Comparison of ENCODE assay signal across 11 cellular contexts in genomic region chr14:50529288-50530179, GRCh38. TPM values are rescaled to one million over a fixed set of nuclear protein-coding genes. Genes with fewer than 3 reads are reported as not detected.
DNase-seq lines count a peak whose midpoint lies in the region; ATAC-seq and TF ChIP-seq lines count a peak whose summit lies in the region.
"Had no signal": no experiment of that assay in that cellular context is flagged by ENCODE, and none has a peak within 500 bp of the region (broad histone marks: within the 10 kb centered on the region; RNA-seq: fewer than 3 reads in every experiment).

No MANE protein-coding gene starts in this region.

- H3K27ac Mint-ChIP-seq in T-helper 17 cell: peak overlapping the region; percentile 86
- H3K27ac Mint-ChIP-seq: activated CD4-positive, alpha-beta memory T cell treated with anti-CD3 and anti-CD28 coated beads, Interleukin-2, amount 10 ng/mL, durations not matched to agents 7 days and 5 days had no signal

- intact Hi-C loops in sigmoid colon (cut with DNase I): loop anchor here (5.0 to 10.0 kb wide), 3 partner anchors 297 to 675 kb away; partner anchors contain the start of genes NEMF, SOS2 and VCPKMT

- TF ChIP-seq CTCF in sigmoid colon (IDR thresholded peaks at IDR 0.05) (no peak), GM13977 (IDR thresholded peaks at IDR 0.05; ENCODE audit: extremely low read depth, insufficient read depth, missing control alignments) (no peak)

- TF ChIP-seq EP300 in sigmoid colon (IDR thresholded peaks at IDR 0.05): no peak

- no peak for TF ChIP-seq POLR2A in erythroblast (IDR thresholded peaks at IDR 0.05; ENCODE audit: low read length)
- TF ChIP-seq POLR2A in sigmoid colon (IDR thresholded peaks at IDR 0.05): no peak

- ATAC-seq in T-helper 17 cell (no peak), GM21515 (IDR thresholded peaks at IDR 0.05; ENCODE audit: unreplicated experiment) (no peak), HG03159 (IDR thresholded peaks at IDR 0.05; ENCODE audit: unreplicated experiment) (no peak)

- H4K20me1 ChIP-seq in GM23248 (ENCODE audit: insufficient read depth): peaks cover 15% of the 10 kb centered on the region

- H3K27ac ChIP-seq in GM23248: peak overlapping the region; percentile 86
- peak overlapping the region in 3 of 4 donors; percentile 4 to 98 (median 96) for H3K27ac ChIP-seq in sigmoid colon

- peak overlapping the region; percentile 74 for H3K4me3 Mint-ChIP-seq in T-helper 17 cell
- H3K4me3 Mint-ChIP-seq: activated CD4-positive, alpha-beta memory T cell treated with anti-CD3 and anti-CD28 coated beads, Interleukin-2, amount 10 ng/mL, durations not matched to agents 7 days and 5 days had no signal

- WGBS in GM23248 (ENCODE audit: low coverage in 1 of 2, low lambda C conversion rate in 2 of 2, missing lambda C conversion rate in 2 of 2), 2 experiments: 36 to 42% methylated on average over 6 of the region's 6 CpGs
- WGBS in sigmoid colon, 2 donors: 73 to 74% methylated on average over 6 of the region's 6 CpGs

- DNase-seq in GM23248 (peak; percentile 61), T-helper 17 cell (no peak), erythroblast (lab: John Stamatoyannopoulos, UW) (peak; percentile 63 to 72), sigmoid colon (no peak), GM13977 (ENCODE audit: low spot score) (no peak), G401 (ENCODE audit: low spot score) (no peak)
- DNase-seq: activated CD4-positive, alpha-beta memory T cell treated with anti-CD3 and anti-CD28 coated beads, Interleukin-2, amount 10 ng/mL, durations not matched to agents 7 days and 5 days; foreskin melanocyte; NCI-H345 had no signal

- no peak overlapping the region for H2AFZ ChIP-seq in GM23248

- H3K4me1 Mint-ChIP-seq in T-helper 17 cell: peaks cover 54% of the 10 kb centered on the region

- H3K4me2 ChIP-seq in GM23248 (ENCODE audit: unreplicated experiment): peak overlapping the region; percentile 97

- peaks cover 40% of the 10 kb centered on the region for H3F3A ChIP-seq in GM23248 (ENCODE audit: insufficient read depth)

- H3K36me3 Mint-ChIP-seq in T-helper 17 cell (ENCODE audit: low read depth): peaks cover under 1% of the 10 kb centered on the region

- peaks cover 77% of the 10 kb centered on the region for H3K79me2 ChIP-seq in GM23248 (ENCODE audit: insufficient read depth)

- H3K36me3 ChIP-seq in GM23248 (ENCODE audit: low read depth) (0 out of 2 replicates have a peak, but pooled peaks cover 3% of the 10 kb centered on the region), sigmoid colon (no peaks in the 10 kb centered on the region)

- no peaks in the 10 kb centered on the region for H3K27me3 Mint-ChIP-seq in T-helper 17 cell

- H3K4me1 ChIP-seq in GM23248 (ENCODE audit: insufficient read depth) (peaks cover 52% of the 10 kb centered on the region), sigmoid colon (peaks cover 0 to 65% (median 48%) of the 10 kb centered on the region in 4 donors)

- peak overlapping the region; percentile 97 for H3K9ac ChIP-seq in GM23248

- H3K4me3 ChIP-seq in GM23248: peak overlapping the region; percentile 94
- peak overlapping the region in 2 of 4 donors; percentile 62 to 81 for H3K4me3 ChIP-seq in sigmoid colon

- H3K9me3 ChIP-seq in GM23248 (ENCODE audit: low read depth) (no peaks in the 10 kb centered on the region), T-helper 17 cell (ENCODE audit: control insufficient read depth, low read length, poor library complexity, severe bottlenecking) (no peaks in the 10 kb centered on the region), sigmoid colon (no peaks in the 10 kb centered on the region)

- in situ Hi-C loops in GM23248 (cut with MboI) (loop anchor here (10.0 to 25.0 kb wide), 2 partner anchors 205 to 667 kb away; partner anchors contain the start of gene NEMF), GM13977 (cut with MboI; ENCODE audit: low pct_unique_long_range_greater_than_20kb, low sequenced_read_pairs, unreplicated experiment) (loop anchor here (10.0 to 25.0 kb wide), 3 partner anchors 205 to 667 kb away; partner anchors contain the start of genes NEMF and VCPKMT), G401 (cut with HindIII; ENCODE audit: low sequenced_read_pairs) (no loop called here)

- no peaks in the 10 kb centered on the region for H3K27me3 ChIP-seq in GM23248 (replicated peaks; ENCODE audit: insufficient read depth)
- no peaks in the 10 kb centered on the region for H3K27me3 ChIP-seq in sigmoid colon

- H3K9me2 ChIP-seq in GM23248 (ENCODE audit: insufficient read depth): no peaks in the 10 kb centered on the region

RNA-seq across cellular contexts. Expression of gene MAP4K5, which starts 2.8 kb away (rescaled TPM):
- total RNA-seq in GM23248 (2014; rRNA removed; shearing (Covaris generic)): 166 and 194 TPM in 2 replicates
- polyA plus RNA-seq in GM23248 (2016; fragmentation: Nextera tagmentation; extraction: Ambion mirVana) (98.0 and 101 TPM in 2 replicates), sigmoid colon (10 to 100 TPM; 12.6 to 20.0 (median 19.0) TPM)
- total RNA-seq in T-helper 17 cell (10 to 100 TPM; 36.3 to 39.9 TPM), sigmoid colon (100 to 1,000 TPM; 144 to 314 (median 176) TPM)
- total RNA-seq in G401 (2014; rRNA removed; shearing (Covaris generic)): 29.1 and 57.1 TPM in 2 replicates

RNA-seq across cellular contexts. Expression of gene ATL1, which starts 30.4 kb away (rescaled TPM):
- 10.5 and 10.8 TPM in 2 replicates for total RNA-seq in GM23248 (2014; rRNA removed; shearing (Covaris generic))
- polyA plus RNA-seq in GM23248 (2016; fragmentation: Nextera tagmentation; extraction: Ambion mirVana) (10.7 and 11.4 TPM in 2 replicates), sigmoid colon (1 to 10 TPM; 3.2 to 6.6 (median 6.5) TPM)
- total RNA-seq in T-helper 17 cell (1 to 10 TPM; 1.6 to 5.2 TPM), sigmoid colon (10 to 100 TPM in 3 of 4 donors, 1 to 10 TPM in 1; 9.1 to 22.5 (median 11.3) TPM)
- total RNA-seq in G401 (2014; rRNA removed; shearing (Covaris generic)): 2.8 TPM in 1 of 2 replicates, not detected in the other

Comparison
In these comparisons a context has a peak if more than half of its experiments do, and no peak if none do; other contexts are left out.
1. DNase-seq: peak in GM23248 (single experiment) and erythroblast (2 of 2); none in T-helper 17 cell (0 of 3), sigmoid colon (single experiment), GM13977 (single experiment) and G401 (single experiment).